Comparison of ENCODE assay signal across 14 cellular contexts in genomic region chr1:74586253-74586897, GRCh38.
A peak's percentile ranks its signal among the peaks of the same experiment; 100 is the strongest.
DNase-seq lines count a peak whose midpoint lies in the region; ATAC-seq, FAIRE-seq and TF ChIP-seq lines count a peak whose summit lies in the region.
"Had no signal": no experiment of that assay in that cellular context is flagged by ENCODE, and none has a peak within 500 bp of the region (broad histone marks: within the 10 kb centered on the region; RNA-seq: fewer than 3 reads in every experiment).

No MANE protein-coding gene starts in this region.

- H3K4me3 ChIP-seq in A549 = peak overlapping the region; percentile 26; the same call in 2 of the 3 replicates
- H3K4me3 ChIP-seq in PC-9 = no peak overlapping the region; the same call in 1 of the 2 replicates
- H3K4me3 ChIP-seq in fibroblast of the aortic adventitia (ENCODE audit: low read depth, low read length) = peak overlapping the region; percentile 23
- H3K4me3 ChIP-seq: gastrocnemius medialis had no signal

- no peaks in the 10 kb centered on the region for H3K4me1 ChIP-seq in A549
- no peaks in the 10 kb centered on the region; the same call in 1 of the 2 replicates for H3K4me1 ChIP-seq in PC-9 (replicated peaks; ENCODE audit: insufficient read depth)
- H3K4me1 ChIP-seq: gastrocnemius medialis had no signal

- H4K20me1 ChIP-seq in PC-9 (ENCODE audit: insufficient read depth) = no peaks in the 10 kb centered on the region

- no peak for TF ChIP-seq EP300 in A549 (IDR thresholded peaks at IDR 0.05)

- POLR2A ChIA-PET in A549 (lab: Yijun Ruan, JAX) = no interaction called here
- POLR2A ChIA-PET in PC-9 (lab: Charles Lee; ENCODE audit: unreplicated experiment) = no interaction called here
- POLR2A ChIA-PET in WTC11 (lab: Charles Lee) = interaction anchor here (0.7 kb wide), 1 partner anchor 12 kb away, joined by 6 read pairs; no protein-coding TSS in a partner anchor

- H3K4me1 Mint-ChIP-seq in WTC11 = no peaks in the 10 kb centered on the region
- no peaks in the 10 kb centered on the region for H3K4me1 Mint-ChIP-seq in activated T-cell treated with anti-CD3 and anti-CD28 coated beads, Interleukin-2, amount 50 U/mL, for 24 hours (ENCODE audit: low read depth)

- TF ChIP-seq POLR2A in A549 (IDR thresholded peaks at IDR 0.05; ENCODE audit: low read length) (no peak), GM12891 (IDR thresholded peaks at IDR 0.05; ENCODE audit: low read depth, low read length) (no peak)

- H2AFZ ChIP-seq in PC-9 = peak overlapping the region; percentile 69; the same call in 1 of the 2 replicates

- no peak for TF ChIP-seq CTCF in A549 (IDR thresholded peaks at IDR 0.05)
- no peak for TF ChIP-seq CTCF in PC-9 (conservative IDR thresholded peaks at IDR 0.05)
- no peak for TF ChIP-seq CTCF in fibroblast of the aortic adventitia (IDR thresholded peaks at IDR 0.05; ENCODE audit: insufficient read depth, low read length)
- TF ChIP-seq CTCF in WTC11 (IDR thresholded peaks at IDR 0.05) = no peak

- BruUV-seq in PC-9 (replicated peaks; lab: Mats Ljungman, UMichigan) = no TSS peak

- intact Hi-C loops in PC-9 (cut with micrococcal nuclease; ENCODE audit: unreplicated experiment) = no loop called here

- H3K36me3 ChIP-seq in PC-9 (ENCODE audit: low read depth) = no peaks in the 10 kb centered on the region
- H3K36me3 ChIP-seq: gastrocnemius medialis had no signal

- no peaks in the 10 kb centered on the region for H3K36me3 Mint-ChIP-seq in WTC11
- no peaks in the 10 kb centered on the region for H3K36me3 Mint-ChIP-seq in activated T-cell treated with anti-CD3 and anti-CD28 coated beads, Interleukin-2, amount 50 U/mL, for 24 hours (ENCODE audit: low read depth)

- no peaks in the 10 kb centered on the region for H3K27me3 Mint-ChIP-seq in WTC11 (ENCODE audit: low read depth)
- peaks cover 9% of the 10 kb centered on the region for H3K27me3 Mint-ChIP-seq in activated T-cell treated with anti-CD3 and anti-CD28 coated beads, Interleukin-2, amount 50 U/mL, for 24 hours

- H3F3A ChIP-seq in PC-9 (ENCODE audit: insufficient read depth, low read depth) = no peaks in the 10 kb centered on the region

- ATAC-seq in A549 (no peak), GM18508 (IDR thresholded peaks at IDR 0.05; ENCODE audit: insufficient read depth, unreplicated experiment) (peak; percentile 51), WTC11 (no peak), GM19023 (IDR thresholded peaks at IDR 0.05; ENCODE audit: unreplicated experiment) (no peak)
- ATAC-seq: gastrocnemius medialis had no signal

- CTCF ChIA-PET in A549 (lab: Yijun Ruan, JAX) (no interaction called here), PC-9 (lab: Charles Lee) (no interaction called here), WTC11 (lab: Charles Lee) (no interaction called here)

- H3K27me3 ChIP-seq in PC-9 (ENCODE audit: insufficient read depth, low read depth) = no peaks in the 10 kb centered on the region
- H3K27me3 ChIP-seq: gastrocnemius medialis had no signal

- no peaks in the 10 kb centered on the region for H3K79me2 ChIP-seq in PC-9 (ENCODE audit: low read depth)

- DNase-seq in A549 (ENCODE audit: low read depth in 1 of 2, low spot score in 1 of 2) (no peak), PC-9 (no peak), fibroblast of the aortic adventitia (ENCODE audit: low read depth) (peak; percentile 2), GM12891 (ENCODE audit: insufficient read length, low spot score) (no peak), WTC11 (ENCODE audit: low spot score) (no peak)
- DNase-seq in activated T-cell treated with anti-CD3 and anti-CD28 coated beads, Interleukin-2, amount 50 U/mL, for 24 hours = no peak
- DNase-seq: activated CD4-positive, alpha-beta T cell treated with anti-CD3 and anti-CD28 coated beads, Interleukin-2, amount 50 U/mL, for 1 hour; cortex of kidney; gastrocnemius medialis; NCI-H1092; NCI-H524 treated with DMSO at 0.1 percent for 48 hours; SHP77 treated with DMSO at 0.1 percent for 48 hours had no signal

- TF ChIP-seq RAD21 in A549 (conservative IDR thresholded peaks at IDR 0.05 in 1 of 2, IDR thresholded peaks at IDR 0.05 in 1 of 2) = no peak

- no peak overlapping the region for H3K27ac Mint-ChIP-seq in WTC11
- no peak overlapping the region for H3K27ac Mint-ChIP-seq in activated T-cell treated with anti-CD3 and anti-CD28 coated beads, Interleukin-2, amount 50 U/mL, for 24 hours

- H3K9me2 ChIP-seq in PC-9 (ENCODE audit: insufficient read depth) = no peaks in the 10 kb centered on the region

- 7% methylated on average over 4 of the region's 4 CpGs for WGBS in A549 (ENCODE audit: missing lambda C conversion rate)

- H3K9me3 ChIP-seq in A549 (no peaks in the 10 kb centered on the region), PC-9 (ENCODE audit: insufficient read depth, low read depth) (no peaks in the 10 kb centered on the region)
- H3K9me3 ChIP-seq: gastrocnemius medialis had no signal

- H3K9me3 Mint-ChIP-seq in WTC11 = no peaks in the 10 kb centered on the region
- no peaks in the 10 kb centered on the region for H3K9me3 Mint-ChIP-seq in activated T-cell treated with anti-CD3 and anti-CD28 coated beads, Interleukin-2, amount 50 U/mL, for 24 hours

- no peak overlapping the region for H3K4me3 Mint-ChIP-seq in WTC11
- H3K4me3 Mint-ChIP-seq in activated T-cell treated with anti-CD3 and anti-CD28 coated beads, Interleukin-2, amount 50 U/mL, for 24 hours = no peak overlapping the region

- no peak overlapping the region for H3K27ac ChIP-seq in A549
- no peak overlapping the region for H3K27ac ChIP-seq in PC-9
- H3K27ac ChIP-seq: gastrocnemius medialis had no signal

- H3K4me2 ChIP-seq in A549 = peak overlapping the region; percentile 47
- H3K4me2 ChIP-seq in PC-9 = peak overlapping the region; percentile 67

- FAIRE-seq in A549 (lab: Jason Lieb, UNC) (no peak), GM12891 (lab: Jason Lieb, UNC) (no peak)

TF ChIP-seq in A549, 52 proteins besides CTCF, POLR2A, EP300 and RAD21:
- TF ChIP-seq JUNB (IDR thresholded peaks at IDR 0.05) (no peak), RCOR1 (IDR thresholded peaks at IDR 0.05; ENCODE audit: low read depth, low read length) (no peak), HDAC2 (IDR thresholded peaks at IDR 0.05) (no peak), MAZ (IDR thresholded peaks at IDR 0.05; ENCODE audit: borderline replicate concordance, low read depth, low read length) (no peak), TP53 (CRISPR knock-in tag; IDR thresholded peaks at IDR 0.05) (no peak), ATOH8 (CRISPR knock-in tag; IDR thresholded peaks at IDR 0.05; ENCODE audit: low read depth) (no peak)

TF ChIP-seq in GM12891, 5 proteins besides CTCF, POLR2A, EP300 and RAD21:
- no peak for TF ChIP-seq POU2F2 (IDR thresholded peaks at IDR 0.05; ENCODE audit: low read depth, low read length)
- no peak for TF ChIP-seq SPI1 (IDR thresholded peaks at IDR 0.05; ENCODE audit: low read depth, low read length)
- TF ChIP-seq TAF1 (IDR thresholded peaks at IDR 0.05; ENCODE audit: low read depth, low read length) = no peak
- no peak for TF ChIP-seq POLR2AphosphoS5 (IDR thresholded peaks at IDR 0.05; ENCODE audit: low read depth, low read length)
- TF ChIP-seq PAX5 (IDR thresholded peaks at IDR 0.05; ENCODE audit: insufficient read depth, low read length, severe bottlenecking) = no peak

TF ChIP-seq in WTC11, 78 proteins besides CTCF, POLR2A, EP300 and RAD21 (continues in another document):
- no peak for TF ChIP-seq ZMAT4 (CRISPR knock-in tag; IDR thresholded peaks at IDR 0.05)
- TF ChIP-seq ZNF232 (CRISPR knock-in tag; IDR thresholded peaks at IDR 0.05) = no peak
- no peak for TF ChIP-seq JUN (CRISPR knock-in tag; IDR thresholded peaks at IDR 0.05)
- no peak for TF ChIP-seq MAX (CRISPR knock-in tag; IDR thresholded peaks at IDR 0.05)
- TF ChIP-seq TEAD4 (CRISPR knock-in tag; IDR thresholded peaks at IDR 0.05) = no peak
- no peak for TF ChIP-seq ERG (CRISPR knock-in tag; IDR thresholded peaks at IDR 0.05)
- TF ChIP-seq HMGXB4 (CRISPR knock-in tag; IDR thresholded peaks at IDR 0.05) = no peak
- TF ChIP-seq ZNF138 (CRISPR knock-in tag; conservative IDR thresholded peaks at IDR 0.05) = no peak
- no peak for TF ChIP-seq MYBL2 (CRISPR knock-in tag; IDR thresholded peaks at IDR 0.05)
- no peak for TF ChIP-seq NFYB (CRISPR knock-in tag; conservative IDR thresholded peaks at IDR 0.05; ENCODE audit: low read depth)
- no peak for TF ChIP-seq SOX15 (CRISPR knock-in tag; IDR thresholded peaks at IDR 0.05)
